ENCODE assay signal across 22 cellular contexts in genomic region chr2:204738721-204739120, GRCh38.
"Had no signal": no experiment of that assay in that cellular context is flagged by ENCODE, and none has a peak within 500 bp of the region (broad histone marks: within the 10 kb centered on the region; RNA-seq: fewer than 3 reads in every experiment).

No MANE protein-coding gene starts in this region.

- DNase-seq: activated naive CD4-positive, alpha-beta T cell; activated T-cell treated with anti-CD3 and anti-CD28 coated beads, Interleukin-2, amount 50 U/mL, for 1 hour; cerebellar nuclear complex; cortex of kidney; erythroblast; head of caudate nucleus; hypothalamus; left ventricle myocardium superior; mammary epithelial cell; midbrain; natural killer cell; pancreas; psoas muscle; stimulated activated CD4-positive, alpha-beta T cell treated with anti-CD3 and anti-CD28 coated beads, Interleukin-12 subunit alpha, Interleukin-12 subunit beta, amount 100 ng/mL, for 4 hours; stimulated activated CD4-positive, alpha-beta T cell treated with anti-CD3 and anti-CD28 coated beads, Interleukin-4, amount 100 ng/mL, for 4 hours; stimulated activated naive CD8-positive, alpha-beta T cell treated with anti-CD3 and anti-CD28 coated beads, Interleukin-15, Interleukin-2, amounts not matched to agents 100 U/mL and 50 U/mL, for 24 hours; T-helper 9 cell; upper lobe of right lung had no signal

- H3K4me3 ChIP-seq: breast epithelium, gastroesophageal sphincter, pancreas, psoas muscle, right atrium auricular region, upper lobe of right lung had no signal

- H3K9me3 ChIP-seq: neutrophil, pancreas, psoas muscle, upper lobe of right lung had no signal

- ATAC-seq: gastroesophageal sphincter; left ventricle myocardium superior; natural killer cell; pancreas; psoas muscle; stimulated activated naive CD8-positive, alpha-beta T cell treated with anti-CD3 and anti-CD28 coated beads, Interleukin-15, Interleukin-2, amounts not matched to agents 100 U/mL and 50 U/mL, for 24 hours; upper lobe of right lung had no signal

- H3K27me3 ChIP-seq: breast epithelium, gastroesophageal sphincter, neutrophil, pancreas, right atrium auricular region, upper lobe of right lung had no signal

- H3K4me1 ChIP-seq: breast epithelium, gastroesophageal sphincter, pancreas, psoas muscle, right atrium auricular region, upper lobe of right lung had no signal

- H3K36me3 ChIP-seq: breast epithelium, gastroesophageal sphincter, neutrophil, pancreas, right atrium auricular region, upper lobe of right lung had no signal

- H3K27ac ChIP-seq: breast epithelium, gastroesophageal sphincter, neutrophil, pancreas, psoas muscle, right atrium auricular region, upper lobe of right lung had no signal
